ENCODE assay signal across 25 cellular contexts in the genomic region with DNA sequence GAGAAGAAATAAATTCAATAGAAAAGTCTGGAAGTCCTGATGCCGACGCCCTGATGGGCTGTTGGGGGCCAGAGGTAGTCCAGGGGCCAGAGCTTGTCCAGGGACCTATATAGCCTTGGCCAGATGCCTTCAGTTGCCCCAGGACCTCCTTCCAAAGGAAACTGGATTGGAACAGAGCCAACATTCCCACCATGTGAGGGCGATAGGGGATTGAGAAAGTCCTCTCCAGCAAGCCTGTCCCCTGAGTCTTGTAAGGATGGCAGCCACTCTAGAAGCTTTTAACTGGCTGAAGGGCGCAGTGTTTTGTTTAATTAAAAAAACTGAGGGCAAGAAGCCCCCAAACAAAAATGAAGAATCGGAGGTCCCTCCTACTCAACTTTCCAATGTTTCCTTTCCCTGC.
"Had no signal": no experiment of that assay in that cellular context is flagged by ENCODE, and none has a peak within 500 bp of the region (broad histone marks: within the 10 kb centered on the region; RNA-seq: fewer than 3 reads in every experiment).

No MANE protein-coding gene starts in this region.

- H3K27ac ChIP-seq: esophagus squamous epithelium, left ventricle myocardium inferior, right atrium auricular region, suprapubic skin, tibial artery had no signal

- DNase-seq: activated CD4-positive, alpha-beta memory T cell treated with anti-CD3 and anti-CD28 coated beads, Interleukin-2, amount 10 ng/mL, durations not matched to agents 7 days and 5 days; activated CD4-positive, alpha-beta T cell treated with anti-CD3 and anti-CD28 coated beads for 1 hour; activated CD4-positive, alpha-beta T cell treated with anti-CD3 and anti-CD28 coated beads, Interleukin-2, amount 10 ng/mL, durations not matched to agents 7 days and 5 days; activated CD8-positive, alpha-beta memory T cell treated with anti-CD3 and anti-CD28 coated beads, Interleukin-2, amount 50 U/mL, for 48 hours; activated gamma-delta T cell treated with Interleukin-2 at 50 U/mL for 16 hours; activated naive CD8-positive, alpha-beta T cell treated with anti-CD3 and anti-CD28 coated beads, Interleukin-2, amount 50 U/mL, for 24 hours; activated T-cell treated with anti-CD3 and anti-CD28 coated beads, Interleukin-2, amount 50 U/mL, for 4 hours; amygdala; esophagus squamous epithelium; foreskin melanocyte; islet precursor cell; left ventricle myocardium inferior; mucosa of descending colon; stimulated activated CD4-positive, alpha-beta T cell treated with anti-CD3 and anti-CD28 coated beads, Interleukin-15, amount 100 ng/mL, for 24 hours; stimulated activated naive CD4-positive, alpha-beta T cell; T-helper 1 cell; tibial artery had no signal

- H3K27me3 Mint-ChIP-seq: activated CD4-positive, alpha-beta memory T cell treated with anti-CD3 and anti-CD28 coated beads, Interleukin-2, amount 10 ng/mL, durations not matched to agents 7 days and 5 days; activated CD4-positive, alpha-beta T cell treated with anti-CD3 and anti-CD28 coated beads, Interleukin-2, amount 10 ng/mL, durations not matched to agents 7 days and 5 days; activated naive CD4-positive, alpha-beta T cell treated with anti-CD3 and anti-CD28 coated beads, Interleukin-2, amount 50 U/mL, for 24 hours; central memory CD8-positive, alpha-beta T cell; dendritic cell treated with granulocyte-macrophage colony-stimulating factor and Interleukin-4, amounts not matched to agents 40 ng/mL and 50 ng/mL, for 4 days had no signal

- H3K27me3 ChIP-seq: right atrium auricular region, suprapubic skin, tibial artery had no signal

- H3K4me1 ChIP-seq: esophagus squamous epithelium, left ventricle myocardium inferior, right atrium auricular region, suprapubic skin, tibial artery had no signal

- H3K4me3 Mint-ChIP-seq: activated CD4-positive, alpha-beta memory T cell treated with anti-CD3 and anti-CD28 coated beads, Interleukin-2, amount 10 ng/mL, durations not matched to agents 7 days and 5 days; activated CD4-positive, alpha-beta T cell treated with anti-CD3 and anti-CD28 coated beads, Interleukin-2, amount 10 ng/mL, durations not matched to agents 7 days and 5 days; activated naive CD4-positive, alpha-beta T cell treated with anti-CD3 and anti-CD28 coated beads, Interleukin-2, amount 50 U/mL, for 24 hours; activated naive CD8-positive, alpha-beta T cell treated with anti-CD3 and anti-CD28 coated beads, Interleukin-2, amount 50 U/mL, for 24 hours; activated T-cell treated with anti-CD3 and anti-CD28 coated beads, Interleukin-2, amount 50 U/mL, for 4 hours; activated T-helper 17 cell treated with anti-CD3 and anti-CD28 coated beads, Interleukin-2, amount 50 U/mL, for 72 hours; central memory CD8-positive, alpha-beta T cell; dendritic cell treated with granulocyte-macrophage colony-stimulating factor and Interleukin-4, amounts not matched to agents 40 ng/mL and 50 ng/mL, for 4 days; natural killer cell treated with Interleukin-12 subunit alpha and Interleukin-12 subunit beta and Interleukin-15 and Interleukin-18, amount 100 ng/mL, for 72 hours had no signal

- H3K4me1 Mint-ChIP-seq: activated naive CD4-positive, alpha-beta T cell treated with anti-CD3 and anti-CD28 coated beads, Interleukin-2, amount 50 U/mL, for 24 hours; activated naive CD8-positive, alpha-beta T cell treated with anti-CD3 and anti-CD28 coated beads, Interleukin-2, amount 50 U/mL, for 24 hours; activated T-helper 17 cell treated with anti-CD3 and anti-CD28 coated beads, Interleukin-2, amount 50 U/mL, for 72 hours had no signal

- H3K27ac Mint-ChIP-seq: activated CD4-positive, alpha-beta memory T cell treated with anti-CD3 and anti-CD28 coated beads, Interleukin-2, amount 10 ng/mL, durations not matched to agents 7 days and 5 days; activated naive CD4-positive, alpha-beta T cell treated with anti-CD3 and anti-CD28 coated beads, Interleukin-2, amount 50 U/mL, for 24 hours; activated naive CD8-positive, alpha-beta T cell treated with anti-CD3 and anti-CD28 coated beads, Interleukin-2, amount 50 U/mL, for 24 hours; activated T-helper 17 cell treated with anti-CD3 and anti-CD28 coated beads, Interleukin-2, amount 50 U/mL, for 72 hours; dendritic cell treated with granulocyte-macrophage colony-stimulating factor and Interleukin-4, amounts not matched to agents 40 ng/mL and 50 ng/mL, for 4 days; natural killer cell treated with Interleukin-12 subunit alpha and Interleukin-12 subunit beta and Interleukin-15 and Interleukin-18, amount 100 ng/mL, for 72 hours had no signal

- H3K4me3 ChIP-seq: esophagus squamous epithelium, left ventricle myocardium inferior, lung, mucosa of descending colon, right atrium auricular region, suprapubic skin, tibial artery had no signal

- ATAC-seq: activated naive CD8-positive, alpha-beta T cell treated with anti-CD3 and anti-CD28 coated beads, Interleukin-2, amount 50 U/mL, for 24 hours; activated T-cell treated with anti-CD3 and anti-CD28 coated beads, Interleukin-2, amount 50 U/mL, for 4 hours; activated T-helper 17 cell treated with anti-CD3 and anti-CD28 coated beads, Interleukin-2, amount 50 U/mL, for 72 hours; mucosa of descending colon; natural killer cell treated with Interleukin-12 subunit alpha and Interleukin-12 subunit beta and Interleukin-15 and Interleukin-18, amount 100 ng/mL, for 72 hours had no signal

- H3K36me3 ChIP-seq: esophagus squamous epithelium, left ventricle myocardium inferior, right atrium auricular region, suprapubic skin, tibial artery had no signal
